In genomic region chr3:146505496-146505895, GRCh38 we compare ENCODE assay signal across 19 cellular contexts. TPM values are rescaled to one million over a fixed set of nuclear protein-coding genes. Genes with fewer than 3 reads are reported as not detected.
DNase-seq lines count a peak whose midpoint lies in the region; ATAC-seq and TF ChIP-seq lines count a peak whose summit lies in the region.
"Had no signal": no experiment of that assay in that cellular context is flagged by ENCODE, and none has a peak within 500 bp of the region (broad histone marks: within the 10 kb centered on the region; RNA-seq: fewer than 3 reads in every experiment).

No MANE protein-coding gene starts in this region.

- intact Hi-C loops in mammary epithelial cell (cut with micrococcal nuclease), result loop anchor here (5.0 kb wide), 1 partner anchor 38 kb away; the partner anchor contains the start of gene PLSCR2

- 100% methylated on average over 1 of the region's 1 CpG for WGBS in mammary epithelial cell (ENCODE audit: low coverage, missing lambda C conversion rate)
- 95 to 98% methylated on average over 1 of the region's 1 CpG for WGBS in tibial nerve, 2 donors

- H3K9me3 ChIP-seq in HUES6 (ENCODE audit: control insufficient read depth, insufficient read depth, low read depth, low read length) (no peaks in the 10 kb centered on the region), mammary epithelial cell (replicated peaks; ENCODE audit: insufficient read depth, low read length) (no peaks in the 10 kb centered on the region), tibial nerve (no peaks in the 10 kb centered on the region)
- H3K9me3 ChIP-seq: Caco-2, SJCRH30 had no signal

- H4K20me1 ChIP-seq in mammary epithelial cell (ENCODE audit: insufficient read depth, low read length), result no peaks in the 10 kb centered on the region

- no TSS peak for BruUV-seq in mammary epithelial cell (replicated peaks; lab: Mats Ljungman, UMichigan)

- in situ Hi-C loops in mammary epithelial cell (cut with MboI; ENCODE audit: low sequenced_read_pairs in 2 of 2), result no loop called here

- DNase-seq in mammary epithelial cell, result no peak
- no peak for DNase-seq in foreskin keratinocyte
- DNase-seq in tibial nerve (ENCODE audit: low spot score in 2 of 2), result no peak
- no peak for DNase-seq in DMS53 (lab: John Stamatoyannopoulos, UW)
- DNase-seq in NCI-H2081 (lab: John Stamatoyannopoulos, UW), result no peak
- DNase-seq in GF-D8 (lab: John Stamatoyannopoulos, UW), result no peak
- DNase-seq: activated CD4-positive, CD25-positive, alpha-beta regulatory T cell treated with anti-CD3 and anti-CD28 coated beads, Interleukin-2, amount 50 U/mL, for 72 hours; activated effector memory CD4-positive, alpha-beta T cell treated with Interleukin-2 at 50 U/mL for 16 hours; amygdala; Caco-2; KG1; naive thymus-derived CD4-positive, alpha-beta T cell; NCI-H1092 treated with DMSO at 0.1 percent for 48 hours; NCI-H526 treated with DMSO at 0.1 percent for 48 hours; SJCRH30; stimulated activated CD4-positive, alpha-beta T cell treated with anti-CD3 and anti-CD28 coated beads, Interleukin-4, amount 100 ng/mL, for 1 hour had no signal

- H3K4me1 ChIP-seq in HUES6 (ENCODE audit: control insufficient read depth, insufficient read depth, low read length) (peaks cover 53% of the 10 kb centered on the region), mammary epithelial cell (ENCODE audit: insufficient read depth, low read length) (peaks cover 43% of the 10 kb centered on the region), foreskin keratinocyte (peaks cover 37% of the 10 kb centered on the region), tibial nerve (peaks cover 0 to 31% (median 13%) of the 10 kb centered on the region in 4 donors)

- H3K27ac ChIP-seq in HUES6 (ENCODE audit: low read depth, low read length) (peak overlapping the region; percentile 84; the same call in 1 of the 2 replicates), mammary epithelial cell (ENCODE audit: insufficient read depth, low read depth, low read length) (peak overlapping the region; percentile 3), foreskin keratinocyte (peak overlapping the region; percentile 95), tibial nerve (peak overlapping the region in 3 of 4 donors; percentile 22 to 77 (median 75))
- H3K27ac ChIP-seq: SJCRH30 had no signal

- CTCF ChIA-PET in mammary epithelial cell (lab: Charles Lee; ENCODE audit: low non-redundant PET), result no interaction called here

- no peak overlapping the region for H3K9ac ChIP-seq in HUES6 (ENCODE audit: low read length)
- no peak overlapping the region for H3K9ac ChIP-seq in mammary epithelial cell (ENCODE audit: insufficient read depth, low read length)

- H3K36me3 ChIP-seq in HUES6 (ENCODE audit: control insufficient read depth, insufficient read depth, low read length) (no peaks in the 10 kb centered on the region), mammary epithelial cell (ENCODE audit: insufficient read depth, low read length) (no peaks in the 10 kb centered on the region), tibial nerve (no peaks in the 10 kb centered on the region)
- H3K36me3 ChIP-seq: SJCRH30 had no signal

- no peak for TF ChIP-seq CTCF in mammary epithelial cell (conservative IDR thresholded peaks at IDR 0.05 in 1 of 2, IDR thresholded peaks at IDR 0.05 in 1 of 2; ENCODE audit: extremely low read depth in 1 of 2, insufficient read depth in 1 of 2, low read depth in 1 of 2, low read length in 2 of 2)
- TF ChIP-seq CTCF in foreskin keratinocyte (conservative IDR thresholded peaks at IDR 0.05), result no peak
- no peak for TF ChIP-seq CTCF in tibial nerve (IDR thresholded peaks at IDR 0.05)

- no peak overlapping the region for H2AFZ ChIP-seq in mammary epithelial cell (ENCODE audit: low read depth, low read length)

- TF ChIP-seq EP300 in tibial nerve (IDR thresholded peaks at IDR 0.05), result no peak

- H3K4me3 ChIP-seq in HUES6 (ENCODE audit: low read depth, low read length), result no peak overlapping the region
- no peak overlapping the region for H3K4me3 ChIP-seq in mammary epithelial cell (replicated peaks in 1 of 3; ENCODE audit: insufficient read depth in 1 of 3, low read depth in 2 of 3, low read length in 3 of 3)
- no peak overlapping the region for H3K4me3 ChIP-seq in tibial nerve
- H3K4me3 ChIP-seq: SJCRH30 had no signal

- H3K4me2 ChIP-seq in mammary epithelial cell (ENCODE audit: insufficient read depth, low read depth, low read length), result no peak overlapping the region

- dilution Hi-C loops in mammary epithelial cell (cut with HindIII; ENCODE audit: low sequenced_read_pairs), result no loop called here

- TF ChIP-seq POLR2A in tibial nerve (IDR thresholded peaks at IDR 0.05), result no peak

- no peak for ATAC-seq in foreskin keratinocyte
- ATAC-seq: naive thymus-derived CD4-positive, alpha-beta T cell had no signal

- no peaks in the 10 kb centered on the region for H3K79me2 ChIP-seq in mammary epithelial cell (ENCODE audit: insufficient read depth, low read length)

- H3K27me3 ChIP-seq in HUES6 (ENCODE audit: control insufficient read depth, insufficient read depth, low read length), result no peaks in the 10 kb centered on the region
- H3K27me3 ChIP-seq in mammary epithelial cell (ENCODE audit: insufficient read depth, low read length), result no peaks in the 10 kb centered on the region
- H3K27me3 ChIP-seq in foreskin keratinocyte, result no peaks in the 10 kb centered on the region
- H3K27me3 ChIP-seq in tibial nerve, result no peaks in the 10 kb centered on the region
- H3K27me3 ChIP-seq: SJCRH30 had no signal

RNA-seq across cellular contexts. Expression of gene PLSCR2, which starts 36.1 kb away (rescaled TPM):
- not detected for total RNA-seq in mammary epithelial cell
- polyA plus RNA-seq in mammary epithelial cell, result not detected
- polyA minus RNA-seq in mammary epithelial cell, result not detected
- total RNA-seq in foreskin keratinocyte, result not detected in 2 replicates
- not detected in 2 replicates for polyA plus RNA-seq in foreskin keratinocyte
- total RNA-seq in tibial nerve, result not detected
- total RNA-seq: Caco-2, OCI-LY7, SJCRH30 had no signal
- polyA plus RNA-seq: urinary bladder had no signal

RNA-seq across cellular contexts. Expression of gene PLSCR1, which starts 38.9 kb away (rescaled TPM):
- total RNA-seq in mammary epithelial cell (10 to 100 TPM; 23.0 to 53.8 TPM), foreskin keratinocyte (147 and 160 TPM in 2 replicates), tibial nerve (100 to 1,000 TPM in 1 of 4 donors, 10 to 100 TPM in 3; 57.8 to 104 (median 68.7) TPM)
- polyA plus RNA-seq in mammary epithelial cell (38.6 TPM), foreskin keratinocyte (86.7 and 98.0 TPM in 2 replicates)
- 38.9 TPM for polyA minus RNA-seq in mammary epithelial cell

Comparison
In these comparisons a context has a peak if more than half of its experiments do, and no peak if none do; other contexts are left out.
1. H3K27ac ChIP-seq: peak in every context shown above with its lines; median percentile 95 in foreskin keratinocyte; 84 in HUES6; 75 in tibial nerve; 3 in mammary epithelial cell.